12 cellular contexts compared by ENCODE assay signal in genomic region chr2:200099271-200099670, GRCh38.
DNase-seq lines count a peak whose midpoint lies in the region; ATAC-seq lines count a peak whose summit lies in the region.
"Had no signal": no experiment of that assay in that cellular context is flagged by ENCODE, and none has a peak within 500 bp of the region (broad histone marks: within the 10 kb centered on the region; RNA-seq: fewer than 3 reads in every experiment).

No MANE protein-coding gene starts in this region.

- ATAC-seq in GM21526 (IDR thresholded peaks at IDR 0.05; ENCODE audit: low FRiP score, unreplicated experiment) = no peak

- DNase-seq in G401 (ENCODE audit: low spot score) (peak; percentile 97), NCI-H2171 treated with DMSO at 0.1 percent for 48 hours (lab: John Stamatoyannopoulos, UW) (peak; percentile 72), cerebellar nuclear complex (lab: John Stamatoyannopoulos, UW) (peak; percentile 70 to 80), pons (ENCODE audit: low spot score) (peak; percentile 15), NCI-H1048 (lab: John Stamatoyannopoulos, UW) (no peak)
- no peak for DNase-seq in activated naive CD4-positive, alpha-beta T cell treated with Interleukin-2 at 50 U/mL for 16 hours
- DNase-seq: BE2C; CD4-positive, alpha-beta memory T cell; DND-41; GF-D8; GOT3 had no signal

- in situ Hi-C loops in G401 (cut with HindIII; ENCODE audit: low sequenced_read_pairs) = no loop called here

Comparison
In these comparisons a context has a peak if more than half of its experiments do, and no peak if none do; other contexts are left out.
1. DNase-seq: peak in G401 (single experiment), NCI-H2171 treated with DMSO at 0.1 percent for 48 hours (single experiment), cerebellar nuclear complex (2 of 2) and pons (single experiment); none in NCI-H1048 (single experiment) and activated naive CD4-positive, alpha-beta T cell treated with Interleukin-2 at 50 U/mL for 16 hours (single experiment).